In genomic region chr6:153392156-153392555, GRCh38 we compare ENCODE assay signal across 1 cellular context.
TF ChIP-seq lines count a peak whose summit lies in the region.

No MANE protein-coding gene starts in this region.

TF ChIP-seq in K562, 482 proteins besides CTCF, POLR2A, EP300 and RAD21 (continued from another document):
- TF ChIP-seq ETS2 (tag; IDR thresholded peaks at IDR 0.05; ENCODE audit: borderline replicate concordance, poor library complexity, severe bottlenecking) (no peak), ZNF134 (CRISPR knock-in tag; conservative IDR thresholded peaks at IDR 0.05) (no peak), CXXC5 (CRISPR knock-in tag; IDR thresholded peaks at IDR 0.05) (no peak), ZKSCAN1 (IDR thresholded peaks at IDR 0.05; ENCODE audit: low read depth, low read length) (no peak), KAT7 (CRISPR knock-in tag; IDR thresholded peaks at IDR 0.05; ENCODE audit: borderline replicate concordance) (no peak), ZFPM2 (CRISPR knock-in tag; IDR thresholded peaks at IDR 0.05) (no peak), GABPB2 (CRISPR knock-in tag; conservative IDR thresholded peaks at IDR 0.05) (no peak), ZBTB43 (CRISPR knock-in tag; IDR thresholded peaks at IDR 0.05) (no peak), E4F1 (CRISPR knock-in tag; IDR thresholded peaks at IDR 0.05; ENCODE audit: borderline replicate concordance) (no peak), HBP1 (CRISPR knock-in tag; IDR thresholded peaks at IDR 0.05) (no peak), CREB3 (tag; conservative IDR thresholded peaks at IDR 0.05; ENCODE audit: low read depth) (no peak)
